1 cellular context compared by ENCODE assay signal in the genomic region with DNA sequence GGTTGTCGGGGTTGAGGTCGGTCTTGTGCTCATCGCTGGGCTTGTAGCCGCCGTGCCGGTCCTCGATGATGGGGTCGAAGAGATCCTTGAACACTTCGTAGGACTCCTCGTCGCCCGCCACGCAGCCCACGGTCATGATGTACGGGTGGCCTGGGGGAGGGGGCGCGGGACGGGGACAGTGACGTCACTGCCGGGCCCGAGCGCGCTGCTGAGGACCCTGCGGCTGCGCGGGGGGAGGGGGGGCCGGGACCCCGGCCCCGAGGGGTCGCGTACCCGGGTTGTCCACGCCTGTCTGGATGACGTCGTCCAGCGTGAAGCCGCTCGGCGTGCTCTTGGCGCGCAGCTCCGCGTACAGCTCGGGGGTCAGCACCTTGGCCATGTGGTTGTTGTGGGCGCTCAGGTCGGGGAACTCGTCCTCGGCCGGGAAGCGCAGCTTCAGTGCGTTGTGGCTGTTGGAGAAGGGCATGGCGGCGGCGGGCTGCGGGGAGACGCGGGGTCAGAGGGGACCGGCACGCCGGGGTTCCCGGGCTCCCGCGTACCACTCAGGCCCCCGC.
TF ChIP-seq lines count a peak whose summit lies in the region.

No MANE protein-coding gene starts in this region.

TF ChIP-seq in GM23338, 12 proteins besides CTCF, POLR2A, EP300 and RAD21 (continued from another document):
- TF ChIP-seq, protein P1, sequence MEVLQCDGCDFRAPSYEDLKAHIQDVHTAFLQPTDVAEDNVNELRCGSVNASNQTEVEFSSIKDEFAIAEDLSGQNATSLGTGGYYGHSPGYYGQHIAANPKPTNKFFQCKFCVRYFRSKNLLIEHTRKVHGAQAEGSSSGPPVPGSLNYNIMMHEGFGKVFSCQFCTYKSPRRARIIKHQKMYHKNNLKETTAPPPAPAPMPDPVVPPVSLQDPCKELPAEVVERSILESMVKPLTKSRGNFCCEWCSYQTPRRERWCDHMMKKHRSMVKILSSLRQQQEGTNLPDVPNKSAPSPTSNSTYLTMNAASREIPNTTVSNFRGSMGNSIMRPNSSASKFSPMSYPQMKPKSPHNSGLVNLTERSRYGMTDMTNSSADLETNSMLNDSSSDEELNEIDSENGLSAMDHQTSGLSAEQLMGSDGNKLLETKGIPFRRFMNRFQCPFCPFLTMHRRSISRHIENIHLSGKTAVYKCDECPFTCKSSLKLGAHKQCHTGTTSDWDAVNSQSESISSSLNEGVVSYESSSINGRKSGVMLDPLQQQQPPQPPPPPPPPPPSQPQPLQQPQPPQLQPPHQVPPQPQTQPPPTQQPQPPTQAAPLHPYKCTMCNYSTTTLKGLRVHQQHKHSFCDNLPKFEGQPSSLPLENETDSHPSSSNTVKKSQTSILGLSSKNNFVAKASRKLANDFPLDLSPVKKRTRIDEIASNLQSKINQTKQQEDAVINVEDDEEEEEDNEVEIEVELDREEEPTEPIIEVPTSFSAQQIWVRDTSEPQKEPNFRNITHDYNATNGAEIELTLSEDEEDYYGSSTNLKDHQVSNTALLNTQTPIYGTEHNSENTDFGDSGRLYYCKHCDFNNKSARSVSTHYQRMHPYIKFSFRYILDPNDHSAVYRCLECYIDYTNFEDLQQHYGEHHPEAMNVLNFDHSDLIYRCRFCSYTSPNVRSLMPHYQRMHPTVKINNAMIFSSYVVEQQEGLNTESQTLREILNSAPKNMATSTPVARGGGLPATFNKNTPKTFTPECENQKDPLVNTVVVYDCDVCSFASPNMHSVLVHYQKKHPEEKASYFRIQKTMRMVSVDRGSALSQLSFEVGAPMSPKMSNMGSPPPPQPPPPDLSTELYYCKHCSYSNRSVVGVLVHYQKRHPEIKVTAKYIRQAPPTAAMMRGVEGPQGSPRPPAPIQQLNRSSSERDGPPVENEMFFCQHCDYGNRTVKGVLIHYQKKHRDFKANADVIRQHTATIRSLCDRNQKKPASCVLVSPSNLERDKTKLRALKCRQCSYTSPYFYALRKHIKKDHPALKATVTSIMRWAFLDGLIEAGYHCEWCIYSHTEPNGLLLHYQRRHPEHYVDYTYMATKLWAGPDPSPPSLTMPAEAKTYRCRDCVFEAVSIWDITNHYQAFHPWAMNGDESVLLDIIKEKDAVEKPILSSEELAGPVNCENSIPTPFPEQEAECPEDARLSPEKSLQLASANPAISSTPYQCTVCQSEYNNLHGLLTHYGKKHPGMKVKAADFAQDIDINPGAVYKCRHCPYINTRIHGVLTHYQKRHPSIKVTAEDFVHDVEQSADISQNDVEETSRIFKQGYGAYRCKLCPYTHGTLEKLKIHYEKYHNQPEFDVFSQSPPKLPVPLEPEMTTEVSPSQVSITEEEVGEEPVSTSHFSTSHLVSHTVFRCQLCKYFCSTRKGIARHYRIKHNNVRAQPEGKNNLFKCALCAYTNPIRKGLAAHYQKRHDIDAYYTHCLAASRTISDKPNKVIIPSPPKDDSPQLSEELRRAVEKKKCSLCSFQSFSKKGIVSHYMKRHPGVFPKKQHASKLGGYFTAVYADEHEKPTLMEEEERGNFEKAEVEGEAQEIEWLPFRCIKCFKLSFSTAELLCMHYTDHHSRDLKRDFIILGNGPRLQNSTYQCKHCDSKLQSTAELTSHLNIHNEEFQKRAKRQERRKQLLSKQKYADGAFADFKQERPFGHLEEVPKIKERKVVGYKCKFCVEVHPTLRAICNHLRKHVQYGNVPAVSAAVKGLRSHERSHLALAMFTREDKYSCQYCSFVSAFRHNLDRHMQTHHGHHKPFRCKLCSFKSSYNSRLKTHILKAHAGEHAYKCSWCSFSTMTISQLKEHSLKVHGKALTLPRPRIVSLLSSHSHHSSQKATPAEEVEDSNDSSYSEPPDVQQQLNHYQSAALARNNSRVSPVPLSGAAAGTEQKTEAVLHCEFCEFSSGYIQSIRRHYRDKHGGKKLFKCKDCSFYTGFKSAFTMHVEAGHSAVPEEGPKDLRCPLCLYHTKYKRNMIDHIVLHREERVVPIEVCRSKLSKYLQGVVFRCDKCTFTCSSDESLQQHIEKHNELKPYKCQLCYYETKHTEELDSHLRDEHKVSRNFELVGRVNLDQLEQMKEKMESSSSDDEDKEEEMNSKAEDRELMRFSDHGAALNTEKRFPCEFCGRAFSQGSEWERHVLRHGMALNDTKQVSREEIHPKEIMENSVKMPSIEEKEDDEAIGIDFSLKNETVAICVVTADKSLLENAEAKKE (CRISPR knock-in tag; IDR thresholded peaks at IDR 0.05), result no peak
- peak; percentile 57; the same call in 1 of the 2 replicates for TF ChIP-seq POLR2AphosphoS5 (IDR thresholded peaks at IDR 0.05; ENCODE audit: low read depth)
- TF ChIP-seq STAT1 (IDR thresholded peaks at IDR 0.05; ENCODE audit: unreplicated experiment), result no peak
- TF ChIP-seq EZH2phosphoT487 (IDR thresholded peaks at IDR 0.05; ENCODE audit: unreplicated experiment), result no peak
- TF ChIP-seq, protein P2, sequence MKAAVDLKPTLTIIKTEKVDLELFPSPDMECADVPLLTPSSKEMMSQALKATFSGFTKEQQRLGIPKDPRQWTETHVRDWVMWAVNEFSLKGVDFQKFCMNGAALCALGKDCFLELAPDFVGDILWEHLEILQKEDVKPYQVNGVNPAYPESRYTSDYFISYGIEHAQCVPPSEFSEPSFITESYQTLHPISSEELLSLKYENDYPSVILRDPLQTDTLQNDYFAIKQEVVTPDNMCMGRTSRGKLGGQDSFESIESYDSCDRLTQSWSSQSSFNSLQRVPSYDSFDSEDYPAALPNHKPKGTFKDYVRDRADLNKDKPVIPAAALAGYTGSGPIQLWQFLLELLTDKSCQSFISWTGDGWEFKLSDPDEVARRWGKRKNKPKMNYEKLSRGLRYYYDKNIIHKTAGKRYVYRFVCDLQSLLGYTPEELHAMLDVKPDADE (IDR thresholded peaks at IDR 0.05), result no peak
- no peak for TF ChIP-seq EZH2 (IDR thresholded peaks at IDR 0.05; ENCODE audit: low read depth, unreplicated experiment)
- peak; percentile 94 for TF ChIP-seq CREB1 (CRISPR knock-in tag; IDR thresholded peaks at IDR 0.05; ENCODE audit: low read depth)
- TF ChIP-seq, protein P3, sequence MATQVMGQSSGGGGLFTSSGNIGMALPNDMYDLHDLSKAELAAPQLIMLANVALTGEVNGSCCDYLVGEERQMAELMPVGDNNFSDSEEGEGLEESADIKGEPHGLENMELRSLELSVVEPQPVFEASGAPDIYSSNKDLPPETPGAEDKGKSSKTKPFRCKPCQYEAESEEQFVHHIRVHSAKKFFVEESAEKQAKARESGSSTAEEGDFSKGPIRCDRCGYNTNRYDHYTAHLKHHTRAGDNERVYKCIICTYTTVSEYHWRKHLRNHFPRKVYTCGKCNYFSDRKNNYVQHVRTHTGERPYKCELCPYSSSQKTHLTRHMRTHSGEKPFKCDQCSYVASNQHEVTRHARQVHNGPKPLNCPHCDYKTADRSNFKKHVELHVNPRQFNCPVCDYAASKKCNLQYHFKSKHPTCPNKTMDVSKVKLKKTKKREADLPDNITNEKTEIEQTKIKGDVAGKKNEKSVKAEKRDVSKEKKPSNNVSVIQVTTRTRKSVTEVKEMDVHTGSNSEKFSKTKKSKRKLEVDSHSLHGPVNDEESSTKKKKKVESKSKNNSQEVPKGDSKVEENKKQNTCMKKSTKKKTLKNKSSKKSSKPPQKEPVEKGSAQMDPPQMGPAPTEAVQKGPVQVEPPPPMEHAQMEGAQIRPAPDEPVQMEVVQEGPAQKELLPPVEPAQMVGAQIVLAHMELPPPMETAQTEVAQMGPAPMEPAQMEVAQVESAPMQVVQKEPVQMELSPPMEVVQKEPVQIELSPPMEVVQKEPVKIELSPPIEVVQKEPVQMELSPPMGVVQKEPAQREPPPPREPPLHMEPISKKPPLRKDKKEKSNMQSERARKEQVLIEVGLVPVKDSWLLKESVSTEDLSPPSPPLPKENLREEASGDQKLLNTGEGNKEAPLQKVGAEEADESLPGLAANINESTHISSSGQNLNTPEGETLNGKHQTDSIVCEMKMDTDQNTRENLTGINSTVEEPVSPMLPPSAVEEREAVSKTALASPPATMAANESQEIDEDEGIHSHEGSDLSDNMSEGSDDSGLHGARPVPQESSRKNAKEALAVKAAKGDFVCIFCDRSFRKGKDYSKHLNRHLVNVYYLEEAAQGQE (IDR thresholded peaks at IDR 0.05; ENCODE audit: unreplicated experiment), result no peak
